ENCODE assay signal across 16 cellular contexts in genomic region chr4:20192754-20193521, GRCh38. TPM values are rescaled to one million over a fixed set of nuclear protein-coding genes. Genes with fewer than 3 reads are reported as not detected.
DNase-seq lines count a peak whose midpoint lies in the region; ATAC-seq, FAIRE-seq and TF ChIP-seq lines count a peak whose summit lies in the region.
"Had no signal": no experiment of that assay in that cellular context is flagged by ENCODE, and none has a peak within 500 bp of the region (broad histone marks: within the 10 kb centered on the region; RNA-seq: fewer than 3 reads in every experiment).

No MANE protein-coding gene starts in this region.

- H3K79me2 ChIP-seq in mammary epithelial cell (ENCODE audit: insufficient read depth, low read length): no peaks in the 10 kb centered on the region

- TF ChIP-seq CTCF in HFFc6 (IDR thresholded peaks at IDR 0.05) (no peak), mammary epithelial cell (conservative IDR thresholded peaks at IDR 0.05 in 1 of 2, IDR thresholded peaks at IDR 0.05 in 1 of 2; ENCODE audit: extremely low read depth in 1 of 2, insufficient read depth in 1 of 2, low read depth in 1 of 2, low read length in 2 of 2) (no peak), endothelial cell (IDR thresholded peaks at IDR 0.05; ENCODE audit: unreplicated experiment) (no peak)

- H2AFZ ChIP-seq in mammary epithelial cell (ENCODE audit: low read depth, low read length): peak overlapping the region; percentile 65

- intact Hi-C loops in mammary epithelial cell (cut with micrococcal nuclease): no loop called here
- intact Hi-C loops in right cardiac atrium (cut with DNase I): no loop called here

- dilution Hi-C loops in mammary epithelial cell (cut with HindIII; ENCODE audit: low sequenced_read_pairs): no loop called here

- H3K9ac ChIP-seq in mammary epithelial cell (ENCODE audit: insufficient read depth, low read length): no peak overlapping the region

- peak overlapping the region; percentile 60 for H3K27ac ChIP-seq in mammary epithelial cell (ENCODE audit: insufficient read depth, low read depth, low read length)
- peak overlapping the region; percentile 6 for H3K27ac ChIP-seq in right cardiac atrium (ENCODE audit: low read length)
- peak overlapping the region; percentile 47 for H3K27ac ChIP-seq in thymus (ENCODE audit: low read depth)
- peak overlapping the region in 1 of 2 donors; percentile 3 for H3K27ac ChIP-seq in small intestine (ENCODE audit: low read depth in 1 of 2, low read length in 1 of 2)

- in situ Hi-C loops in mammary epithelial cell (cut with MboI; ENCODE audit: low sequenced_read_pairs in 2 of 2): no loop called here

- FAIRE-seq in small intestine (lab: Jason Lieb, UNC): no peak

- H3K4me3 Mint-ChIP-seq in HFFc6 (peak overlapping the region; percentile 38; the same call in 1 of the 2 replicates), endothelial cell (ENCODE audit: unreplicated experiment) (no peak overlapping the region)
- H3K4me3 Mint-ChIP-seq: activated T-helper 17 cell treated with anti-CD3 and anti-CD28 coated beads, Interleukin-2, amount 50 U/mL, for 72 hours; naive thymus-derived CD4-positive, alpha-beta T cell had no signal

- H3K36me3 Mint-ChIP-seq in HFFc6 (ENCODE audit: low read depth) (peaks cover 21% of the 10 kb centered on the region), endothelial cell (ENCODE audit: low read depth, unreplicated experiment) (no peaks in the 10 kb centered on the region)

- H3K9me3 ChIP-seq in mammary epithelial cell (replicated peaks; ENCODE audit: insufficient read depth, low read length) (peaks cover 4% of the 10 kb centered on the region), right cardiac atrium (ENCODE audit: control insufficient read depth, low read length) (no peaks in the 10 kb centered on the region), thymus (ENCODE audit: control insufficient read depth) (no peaks in the 10 kb centered on the region), small intestine (ENCODE audit: control insufficient read depth, low read depth) (no peaks in the 10 kb centered on the region)
- H3K9me3 ChIP-seq: Caco-2, tibial artery had no signal

- 64% methylated on average over 5 of the region's 5 CpGs for WGBS in mammary epithelial cell (ENCODE audit: low coverage, missing lambda C conversion rate)
- WGBS in right cardiac atrium: 73% methylated on average over 5 of the region's 5 CpGs
- WGBS in thymus: 85% methylated on average over 5 of the region's 5 CpGs
- WGBS in small intestine, 3 donors: 42 to 61% (median 47%) methylated on average over 5 of the region's 5 CpGs

- H3K27ac Mint-ChIP-seq in HFFc6: no peak overlapping the region
- no peak overlapping the region for H3K27ac Mint-ChIP-seq in endothelial cell (ENCODE audit: unreplicated experiment)
- H3K27ac Mint-ChIP-seq: activated T-helper 17 cell treated with anti-CD3 and anti-CD28 coated beads, Interleukin-2, amount 50 U/mL, for 72 hours; naive thymus-derived CD4-positive, alpha-beta T cell had no signal

- peaks cover 37% of the 10 kb centered on the region for H3K4me1 ChIP-seq in mammary epithelial cell (ENCODE audit: insufficient read depth, low read length)
- no peaks in the 10 kb centered on the region for H3K4me1 ChIP-seq in right cardiac atrium (ENCODE audit: control insufficient read depth, insufficient read depth, low read length)
- H3K4me1 ChIP-seq in thymus (ENCODE audit: control insufficient read depth, insufficient read depth, low read length): no peaks in the 10 kb centered on the region
- H3K4me1 ChIP-seq in small intestine (ENCODE audit: control insufficient read depth in 2 of 2, insufficient read depth in 1 of 2, low read depth in 1 of 2, low read length in 1 of 2): no peaks in the 10 kb centered on the region
- H3K4me1 ChIP-seq: Caco-2, sigmoid colon had no signal

- peak overlapping the region; percentile 53 for H3K4me2 ChIP-seq in mammary epithelial cell (ENCODE audit: insufficient read depth, low read depth, low read length)

- no peaks in the 10 kb centered on the region for H3K27me3 Mint-ChIP-seq in HFFc6 (ENCODE audit: insufficient read depth)
- no peaks in the 10 kb centered on the region for H3K27me3 Mint-ChIP-seq in endothelial cell (ENCODE audit: unreplicated experiment)
- H3K27me3 Mint-ChIP-seq: activated T-helper 17 cell treated with anti-CD3 and anti-CD28 coated beads, Interleukin-2, amount 50 U/mL, for 72 hours; naive thymus-derived CD4-positive, alpha-beta T cell had no signal

- peak; percentile 14 to 16 for ATAC-seq in right cardiac atrium
- no peak for ATAC-seq in HG02588 (IDR thresholded peaks at IDR 0.05; ENCODE audit: unreplicated experiment)
- ATAC-seq: activated T-helper 17 cell treated with anti-CD3 and anti-CD28 coated beads, Interleukin-2, amount 50 U/mL, for 72 hours; naive thymus-derived CD4-positive, alpha-beta T cell had no signal

- DNase-seq in HFFc6 (no peak), mammary epithelial cell (peak; percentile 47), right cardiac atrium (no peak), small intestine (no peak), endothelial cell (ENCODE audit: low spot score) (no peak)
- DNase-seq: activated CD4-positive, alpha-beta T cell treated with anti-CD3 and anti-CD28 coated beads, Interleukin-2, amount 50 U/mL, for 4 hours; Caco-2; naive thymus-derived CD4-positive, alpha-beta T cell; NCI-H2171 treated with DMSO at 0.1 percent for 48 hours; OCI-M1; sigmoid colon; T-helper 2 cell; tibial artery had no signal

- H3K4me3 ChIP-seq in mammary epithelial cell (replicated peaks in 1 of 3; ENCODE audit: insufficient read depth in 1 of 3, low read depth in 2 of 3, low read length in 3 of 3) (no peak overlapping the region), right cardiac atrium (ENCODE audit: low read length) (no peak overlapping the region), thymus (ENCODE audit: low read length) (no peak overlapping the region), small intestine (ENCODE audit: low read depth in 1 of 2, low read length in 2 of 2) (no peak overlapping the region)
- H3K4me3 ChIP-seq: sigmoid colon, tibial artery had no signal

- CTCF ChIA-PET in mammary epithelial cell (lab: Charles Lee; ENCODE audit: low non-redundant PET): no interaction called here

- H3K9me3 Mint-ChIP-seq in HFFc6 (peaks cover 20% of the 10 kb centered on the region), endothelial cell (ENCODE audit: unreplicated experiment) (peaks cover 6% of the 10 kb centered on the region)

- H3K36me3 ChIP-seq in mammary epithelial cell (ENCODE audit: insufficient read depth, low read length): no peaks in the 10 kb centered on the region
- no peaks in the 10 kb centered on the region for H3K36me3 ChIP-seq in thymus (ENCODE audit: control insufficient read depth, insufficient read depth)
- H3K36me3 ChIP-seq in small intestine (ENCODE audit: control insufficient read depth in 2 of 2, insufficient read depth in 2 of 2, low read length in 2 of 2): no peaks in the 10 kb centered on the region
- H3K36me3 ChIP-seq: sigmoid colon, tibial artery had no signal

- H3K4me1 Mint-ChIP-seq in HFFc6 (ENCODE audit: low read depth): no peaks in the 10 kb centered on the region
- no peaks in the 10 kb centered on the region for H3K4me1 Mint-ChIP-seq in endothelial cell (ENCODE audit: unreplicated experiment)
- H3K4me1 Mint-ChIP-seq: activated T-helper 17 cell treated with anti-CD3 and anti-CD28 coated beads, Interleukin-2, amount 50 U/mL, for 72 hours; naive thymus-derived CD4-positive, alpha-beta T cell had no signal

- no TSS peak for BruUV-seq in mammary epithelial cell (replicated peaks; lab: Mats Ljungman, UMichigan)

- H4K20me1 ChIP-seq in mammary epithelial cell (ENCODE audit: insufficient read depth, low read length): no peaks in the 10 kb centered on the region

- H3K27me3 ChIP-seq in mammary epithelial cell (ENCODE audit: insufficient read depth, low read length) (no peaks in the 10 kb centered on the region), right cardiac atrium (ENCODE audit: control insufficient read depth, insufficient read depth) (no peaks in the 10 kb centered on the region), thymus (ENCODE audit: control insufficient read depth, insufficient read depth) (no peaks in the 10 kb centered on the region), small intestine (ENCODE audit: control insufficient read depth in 2 of 2, insufficient read depth in 2 of 2, low read length in 2 of 2) (no peaks in the 10 kb centered on the region)
- H3K27me3 ChIP-seq: sigmoid colon, tibial artery had no signal

RNA-seq across cellular contexts. Expression of gene SLIT2, which starts 58.8 kb away (rescaled TPM):
- total RNA-seq in HFFc6 (2021; fragmentation: NEBNext Ultra II Directional; extraction: Animal tissue kit (Norgen Biotek cat#: 25700)): 100 to 1,000 TPM; 108 to 144 (median 131) TPM
- total RNA-seq in mammary epithelial cell: 1 to 10 TPM in 1 of 2 donors, under 1 TPM in 1; 0.17 to 4.2 TPM
- 1.9 TPM for polyA plus RNA-seq in mammary epithelial cell
- polyA minus RNA-seq in mammary epithelial cell: 4.9 TPM
- total RNA-seq in right cardiac atrium: 10 to 100 TPM; 10.2 to 13.8 (median 10.9) TPM
- 2.9 TPM for polyA plus RNA-seq in right cardiac atrium
- 1.6 TPM for polyA plus RNA-seq in thymus
- polyA plus RNA-seq in small intestine: 1 to 10 TPM in 1 of 3 donors, under 1 TPM in 2; 0.22 to 1.7 (median 0.27) TPM
- 8.1 TPM for total RNA-seq in endothelial cell (ENCODE audit: unreplicated experiment)
- total RNA-seq: activated T-helper 17 cell treated with anti-CD3 and anti-CD28 coated beads, Interleukin-2, amount 50 U/mL, for 72 hours; naive thymus-derived CD4-positive, alpha-beta T cell had no signal
- polyA plus RNA-seq: naive thymus-derived CD4-positive, alpha-beta T cell had no signal

Comparison
In these comparisons a context has a peak if more than half of its experiments do, and no peak if none do; other contexts are left out.
1. RNA of gene SLIT2, which starts 58.8 kb away (total RNA-seq): 108 to 144 TPM in HFFc6; 10.2 to 13.8 TPM in right cardiac atrium, 8.1 TPM in endothelial cell (single experiment) and 0.17 to 4.2 TPM in mammary epithelial cell; every median in the first group is over 4 times any median in the second.